In genomic region chr19:40601061-40601973, GRCh38 we compare ENCODE assay signal across 8 cellular contexts. TPM values are rescaled to one million over a fixed set of nuclear protein-coding genes. Genes with fewer than 3 reads are reported as not detected.
DNase-seq lines count a peak whose midpoint lies in the region; ATAC-seq and TF ChIP-seq lines count a peak whose summit lies in the region.

LTBP4 (plus strand) TSS chr19:40601369; CDS start chr19:40601388, 19 bp downstream.

- H3K27ac ChIP-seq in mammary epithelial cell (ENCODE audit: insufficient read depth, low read depth, low read length): no peak within 1 kb of the TSS

- WGBS in mammary epithelial cell (ENCODE audit: low coverage, missing lambda C conversion rate): 0% methylated on average over 20 of the region's 87 CpGs

- peak in 1 of 2 donors; percentile 27 for TF ChIP-seq CTCF in mammary epithelial cell (conservative IDR thresholded peaks at IDR 0.05 in 1 of 2, IDR thresholded peaks at IDR 0.05 in 1 of 2; ENCODE audit: extremely low read depth in 1 of 2, insufficient read depth in 1 of 2, low read depth in 1 of 2, low read length in 2 of 2)

- peaks cover 57% of the 10 kb centered on the region for H3K4me1 ChIP-seq in mammary epithelial cell (ENCODE audit: insufficient read depth, low read length)

- no peaks in the 10 kb centered on the region for H3K36me3 ChIP-seq in mammary epithelial cell (ENCODE audit: insufficient read depth, low read length)

- H2AFZ ChIP-seq in mammary epithelial cell (ENCODE audit: low read depth, low read length): peak within 1 kb of the TSS; percentile 74

- CTCF ChIA-PET in mammary epithelial cell (lab: Charles Lee; ENCODE audit: low non-redundant PET): no interaction called here

- no peaks in the 10 kb centered on the region for H3K9me3 ChIP-seq in mammary epithelial cell (replicated peaks; ENCODE audit: insufficient read depth, low read length)

- peak within 1 kb of the TSS; percentile 98 for H3K4me2 ChIP-seq in mammary epithelial cell (ENCODE audit: insufficient read depth, low read depth, low read length)

- H3K9ac ChIP-seq in mammary epithelial cell (ENCODE audit: insufficient read depth, low read length): no peak within 1 kb of the TSS

- dilution Hi-C loops in mammary epithelial cell (cut with HindIII; ENCODE audit: low sequenced_read_pairs): no loop called here

- no peaks in the 10 kb centered on the region for H3K79me2 ChIP-seq in mammary epithelial cell (ENCODE audit: insufficient read depth, low read length)

- ATAC-seq in stimulated activated naive CD8-positive, alpha-beta T cell treated with anti-CD3 and anti-CD28 coated beads, Interleukin-15, Interleukin-2, amounts not matched to agents 100 U/mL and 50 U/mL, for 24 hours: no peak
- no peak for ATAC-seq in GM18520 (IDR thresholded peaks at IDR 0.05; ENCODE audit: unreplicated experiment)

- peak within 1 kb of the TSS; percentile 44 to 50 (median 45) for H3K4me3 ChIP-seq in mammary epithelial cell (replicated peaks in 1 of 3; ENCODE audit: insufficient read depth in 1 of 3, low read depth in 2 of 3, low read length in 3 of 3)

- H4K20me1 ChIP-seq in mammary epithelial cell (ENCODE audit: insufficient read depth, low read length): no peaks in the 10 kb centered on the region

- peak; percentile 87 for DNase-seq in DMS 273 (lab: John Stamatoyannopoulos, UW; ENCODE audit: unreplicated experiment)
- no peak for DNase-seq in DMS 273 treated with DMSO at 0.1 percent for 48 hours (lab: John Stamatoyannopoulos, UW)
- peak; percentile 20 for DNase-seq in NCI-H748 treated with DMSO at 0.1 percent for 48 hours (lab: John Stamatoyannopoulos, UW)
- DNase-seq in mammary epithelial cell: no peak
- peak; percentile 21 for DNase-seq in kidney tubule cell (ENCODE audit: low spot score)
- DNase-seq in stimulated activated naive CD8-positive, alpha-beta T cell treated with anti-CD3 and anti-CD28 coated beads, Interleukin-15, Interleukin-2, amounts not matched to agents 100 U/mL and 50 U/mL, for 24 hours: peak; percentile 53
- DNase-seq in effector CD8-positive, alpha-beta T cell (lab: John Stamatoyannopoulos, UW): no peak

- BruUV-seq in mammary epithelial cell (replicated peaks; lab: Mats Ljungman, UMichigan): no TSS peak

- in situ Hi-C loops in mammary epithelial cell (cut with MboI; ENCODE audit: low sequenced_read_pairs in 2 of 2): loop anchor here in 1 of 2 donors (25.0 kb wide), 1 partner anchor 289 kb away; no protein-coding TSS in a partner anchor

- H3K27me3 ChIP-seq in mammary epithelial cell (ENCODE audit: insufficient read depth, low read length): no peaks in the 10 kb centered on the region

- intact Hi-C loops in mammary epithelial cell (cut with micrococcal nuclease): no loop called here

RNA-seq across cellular contexts. Expression of gene LTBP4, which starts in this region (rescaled TPM):
- 100 to 1,000 TPM in 1 of 2 donors, 10 to 100 TPM in 1; 27.5 to 148 TPM for total RNA-seq in mammary epithelial cell
- polyA plus RNA-seq in mammary epithelial cell: 34.0 TPM
- polyA minus RNA-seq in mammary epithelial cell: 75.7 TPM

Comparison
In these comparisons a context has a peak if more than half of its experiments do, and no peak if none do; other contexts are left out.
1. DNase-seq: peak in DMS 273 (single experiment), NCI-H748 treated with DMSO at 0.1 percent for 48 hours (single experiment), kidney tubule cell (single experiment) and stimulated activated naive CD8-positive, alpha-beta T cell treated with anti-CD3 and anti-CD28 coated beads, Interleukin-15, Interleukin-2, amounts not matched to agents 100 U/mL and 50 U/mL, for 24 hours (single experiment); none in DMS 273 treated with DMSO at 0.1 percent for 48 hours (single experiment), mammary epithelial cell (single experiment) and effector CD8-positive, alpha-beta T cell (single experiment).